In the genomic region with DNA sequence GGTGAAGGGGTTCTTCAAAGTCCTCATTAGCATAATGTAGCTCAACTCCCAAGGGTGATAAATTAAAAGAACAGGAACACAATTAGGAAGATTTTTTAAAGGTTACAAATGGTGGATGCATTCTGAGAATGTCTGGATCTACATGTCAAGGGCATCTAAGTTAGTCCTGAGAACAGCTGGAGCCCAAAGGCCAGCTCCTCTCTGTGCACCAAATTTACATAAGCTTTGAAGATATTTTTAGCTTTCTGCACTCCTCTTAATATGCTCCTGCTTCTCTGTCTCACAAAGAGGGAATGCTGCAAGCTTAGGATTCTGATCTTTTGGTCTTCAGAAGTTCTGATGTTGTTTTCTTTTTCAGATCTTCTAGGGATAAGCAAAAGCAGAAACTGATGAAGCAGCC, we compare ENCODE assay signal across 23 cellular contexts.
"Had no signal": no experiment of that assay in that cellular context is flagged by ENCODE, and none has a peak within 500 bp of the region (broad histone marks: within the 10 kb centered on the region; RNA-seq: fewer than 3 reads in every experiment).

No MANE protein-coding gene starts in this region.

- DNase-seq: activated B cell treated with CpG ODN at 0.5 μM for 24 hours; activated CD4-positive, alpha-beta memory T cell treated with anti-CD3 and anti-CD28 coated beads, Interleukin-2, amount 10 ng/mL, durations not matched to agents 7 days and 5 days; activated CD4-positive, alpha-beta T cell treated with anti-CD3 and anti-CD28 coated beads, Interleukin-2, amount 50 U/mL, for 1 hour; activated gamma-delta T cell; activated naive CD4-positive, alpha-beta T cell treated with anti-CD3 and anti-CD28 coated beads for 36 hours; activated T-cell treated with anti-CD3 and anti-CD28 coated beads for 4 hours; activated T-cell treated with anti-CD3 and anti-CD28 coated beads, Interleukin-2, amount 50 U/mL, for 48 hours; amygdala; brain microvascular endothelial cell; caudate nucleus; Karpas-422; NCI-H1105 treated with DMSO at 0.1 percent for 48 hours; NCI-H1436 treated with DMSO at 0.1 percent for 48 hours; NCI-H187; NCI-H2081; NCI-H446; NCI-H748 treated with DMSO at 0.1 percent for 48 hours; OCI-M1; SHP77 treated with DMSO at 0.1 percent for 48 hours had no signal

- H3K27ac ChIP-seq: brain microvascular endothelial cell, RWPE1 had no signal

- ATAC-seq: activated T-helper 17 cell treated with anti-CD3 and anti-CD28 coated beads, Interleukin-2, amount 50 U/mL, for 72 hours; K562; Panc1 had no signal

- H3K4me3 ChIP-seq: K562 had no signal

- H3K36me3 ChIP-seq: brain microvascular endothelial cell had no signal

- H3K27me3 ChIP-seq: brain microvascular endothelial cell had no signal
